8 cellular contexts compared by ENCODE assay signal in genomic region chr15:97960364-97961066, GRCh38. TPM values are rescaled to one million over a fixed set of nuclear protein-coding genes. Genes with fewer than 3 reads are reported as not detected.
DNase-seq lines count a peak whose midpoint lies in the region; ATAC-seq, FAIRE-seq and TF ChIP-seq lines count a peak whose summit lies in the region.

ARRDC4 (plus strand) TSS chr15:97960703; CDS start chr15:97960862, 159 bp downstream.

- H3K79me2 ChIP-seq in MM.1S (ENCODE audit: low read length): no peaks in the 10 kb centered on the region
- H3K79me2 ChIP-seq in neural progenitor cell (ENCODE audit: low read depth): no peaks in the 10 kb centered on the region

- H3K4me3 ChIP-seq in MM.1S (ENCODE audit: low read length) (peak within 1 kb of the TSS; percentile 67), neural progenitor cell (peak within 1 kb of the TSS; percentile 72)

- FAIRE-seq in frontal cortex (lab: Jason Lieb, UNC): peak; percentile 99

- no peaks in the 10 kb centered on the region for H3K27me3 ChIP-seq in MM.1S (replicated peaks; ENCODE audit: insufficient read depth, low read length)
- H3K27me3 ChIP-seq in neural progenitor cell: peaks cover 30% of the 10 kb centered on the region

- no peaks in the 10 kb centered on the region for H3K9me3 ChIP-seq in MM.1S (replicated peaks; ENCODE audit: insufficient read depth, low read length)
- no peaks in the 10 kb centered on the region for H3K9me3 ChIP-seq in neural progenitor cell (ENCODE audit: low read depth)

- no peak for TF ChIP-seq CTCF in MM.1S (IDR thresholded peaks at IDR 0.05; ENCODE audit: low read length)
- no peak for TF ChIP-seq CTCF in neural progenitor cell (IDR thresholded peaks at IDR 0.05)

- ATAC-seq in stimulated activated naive CD8-positive, alpha-beta T cell treated with anti-CD3 and anti-CD28 coated beads, Interleukin-15, amount 100 ng/mL, for 72 hours: peak; percentile 99

- peak; percentile 99 for DNase-seq in DMS114 treated with DMSO at 0.1 percent for 48 hours (lab: John Stamatoyannopoulos, UW; ENCODE audit: unreplicated experiment)
- peak; percentile 100 for DNase-seq in H4 (ENCODE audit: low spot score)
- DNase-seq in MM.1S: peak; percentile 100
- DNase-seq in SK-N-DZ (ENCODE audit: low spot score): peak; percentile 100
- peak; percentile 99 for DNase-seq in activated naive CD4-positive, alpha-beta T cell treated with anti-CD3 and anti-CD28 coated beads, Interleukin-2, amount 10 ng/mL, durations not matched to agents 7 days and 5 days
- peak; percentile 88 to 94 for DNase-seq in frontal cortex (ENCODE audit: low spot score in 2 of 2)
- DNase-seq in neural progenitor cell (ENCODE audit: low spot score): peak; percentile 99
- peak; percentile 97 to 100 for DNase-seq in stimulated activated naive CD8-positive, alpha-beta T cell treated with anti-CD3 and anti-CD28 coated beads, Interleukin-15, amount 100 ng/mL, for 72 hours

- H3F3A ChIP-seq in MM.1S (ENCODE audit: insufficient read depth, low read length): no peaks in the 10 kb centered on the region
- H3F3A ChIP-seq in neural progenitor cell (ENCODE audit: low read depth): no peaks in the 10 kb centered on the region

- H3K4me1 ChIP-seq in MM.1S (ENCODE audit: low read length) (peaks cover 5% of the 10 kb centered on the region; the same call in 1 of the 2 replicates), neural progenitor cell (peaks cover 7% of the 10 kb centered on the region)

- no peaks in the 10 kb centered on the region for H3K9me2 ChIP-seq in MM.1S (replicated peaks; ENCODE audit: insufficient read depth, low read length)

- H3K36me3 Mint-ChIP-seq in activated naive CD4-positive, alpha-beta T cell treated with anti-CD3 and anti-CD28 coated beads, Interleukin-2, amount 10 ng/mL, durations not matched to agents 7 days and 5 days: no peaks in the 10 kb centered on the region
- peaks cover 10% of the 10 kb centered on the region for H3K36me3 Mint-ChIP-seq in neural progenitor cell

- H3K4me2 ChIP-seq in MM.1S (ENCODE audit: low read depth, low read length) (peak within 1 kb of the TSS; percentile 83), neural progenitor cell (peak within 1 kb of the TSS; percentile 82)

- H3K27ac ChIP-seq in MM.1S (ENCODE audit: low read length) (no peak within 1 kb of the TSS; the same call in 1 of the 2 replicates), neural progenitor cell (no peak within 1 kb of the TSS)

- peaks cover 30% of the 10 kb centered on the region for H3K27me3 Mint-ChIP-seq in activated naive CD4-positive, alpha-beta T cell treated with anti-CD3 and anti-CD28 coated beads, Interleukin-2, amount 10 ng/mL, durations not matched to agents 7 days and 5 days
- peaks cover 3% of the 10 kb centered on the region for H3K27me3 Mint-ChIP-seq in neural progenitor cell (ENCODE audit: insufficient read depth, low read depth)
- no peaks in the 10 kb centered on the region for H3K27me3 Mint-ChIP-seq in stimulated activated naive CD8-positive, alpha-beta T cell treated with anti-CD3 and anti-CD28 coated beads, Interleukin-15, amount 100 ng/mL, for 72 hours

- no peak within 1 kb of the TSS for H3K27ac Mint-ChIP-seq in activated naive CD4-positive, alpha-beta T cell treated with anti-CD3 and anti-CD28 coated beads, Interleukin-2, amount 10 ng/mL, durations not matched to agents 7 days and 5 days
- peak within 1 kb of the TSS; percentile 60 for H3K27ac Mint-ChIP-seq in neural progenitor cell
- peak within 1 kb of the TSS; percentile 83 to 92 for H3K27ac Mint-ChIP-seq in stimulated activated naive CD8-positive, alpha-beta T cell treated with anti-CD3 and anti-CD28 coated beads, Interleukin-15, amount 100 ng/mL, for 72 hours

- peak within 1 kb of the TSS; percentile 67 for H3K4me3 Mint-ChIP-seq in activated naive CD4-positive, alpha-beta T cell treated with anti-CD3 and anti-CD28 coated beads, Interleukin-2, amount 10 ng/mL, durations not matched to agents 7 days and 5 days
- peak within 1 kb of the TSS; percentile 92 for H3K4me3 Mint-ChIP-seq in neural progenitor cell
- H3K4me3 Mint-ChIP-seq in stimulated activated naive CD8-positive, alpha-beta T cell treated with anti-CD3 and anti-CD28 coated beads, Interleukin-15, amount 100 ng/mL, for 72 hours: peak within 1 kb of the TSS; percentile 82 to 94

- CTCF ChIA-PET in activated naive CD4-positive, alpha-beta T cell treated with anti-CD3 and anti-CD28 coated beads, Interleukin-2, amount 10 ng/mL, durations not matched to agents 7 days and 5 days (lab: Charles Lee): no interaction called here

- H3K9ac ChIP-seq in MM.1S (ENCODE audit: low read length): peak within 1 kb of the TSS; percentile 54; the same call in 1 of the 2 replicates
- no peak within 1 kb of the TSS for H3K9ac ChIP-seq in neural progenitor cell

- H4K20me1 ChIP-seq in MM.1S (ENCODE audit: insufficient read depth, low read length) (no peaks in the 10 kb centered on the region), neural progenitor cell (ENCODE audit: low read depth) (no peaks in the 10 kb centered on the region)

- peaks cover 21% of the 10 kb centered on the region for H3K4me1 Mint-ChIP-seq in activated naive CD4-positive, alpha-beta T cell treated with anti-CD3 and anti-CD28 coated beads, Interleukin-2, amount 10 ng/mL, durations not matched to agents 7 days and 5 days
- peaks cover 33% of the 10 kb centered on the region for H3K4me1 Mint-ChIP-seq in neural progenitor cell
- H3K4me1 Mint-ChIP-seq in stimulated activated naive CD8-positive, alpha-beta T cell treated with anti-CD3 and anti-CD28 coated beads, Interleukin-15, amount 100 ng/mL, for 72 hours: peaks cover 23% of the 10 kb centered on the region

- H3K36me3 ChIP-seq in MM.1S (replicated peaks; ENCODE audit: insufficient read depth, low read length) (no peaks in the 10 kb centered on the region), neural progenitor cell (no peaks in the 10 kb centered on the region)

- H2AFZ ChIP-seq in MM.1S (ENCODE audit: low read length): peak within 1 kb of the TSS; percentile 78
- H2AFZ ChIP-seq in neural progenitor cell (replicated peaks): peak within 1 kb of the TSS; percentile 86

- H3K9me3 Mint-ChIP-seq in activated naive CD4-positive, alpha-beta T cell treated with anti-CD3 and anti-CD28 coated beads, Interleukin-2, amount 10 ng/mL, durations not matched to agents 7 days and 5 days: no peaks in the 10 kb centered on the region
- no peaks in the 10 kb centered on the region for H3K9me3 Mint-ChIP-seq in neural progenitor cell
- H3K9me3 Mint-ChIP-seq in stimulated activated naive CD8-positive, alpha-beta T cell treated with anti-CD3 and anti-CD28 coated beads, Interleukin-15, amount 100 ng/mL, for 72 hours: no peaks in the 10 kb centered on the region

RNA-seq across cellular contexts. Expression of gene ARRDC4, which starts in this region (rescaled TPM):
- total RNA-seq in H4 (2014; rRNA removed; shearing (Covaris generic)): 6.3 and 6.9 TPM in 2 replicates
- polyA plus RNA-seq in SK-N-DZ (2014; cell fraction: cytosol; rRNA removed): 11.1 and 12.5 TPM in 2 replicates
- polyA plus RNA-seq in SK-N-DZ (2014; cell fraction: nucleus; rRNA removed): 7.2 and 10.8 TPM in 2 replicates
- total RNA-seq in frontal cortex (40.4 TPM), neural progenitor cell (ENCODE audit: low replicate concordance) (19.9 and 28.2 TPM in 2 replicates)
